In genomic region chr13:74070065-74070464, GRCh38 we compare ENCODE assay signal across 12 cellular contexts.
DNase-seq lines count a peak whose midpoint lies in the region; ATAC-seq and TF ChIP-seq lines count a peak whose summit lies in the region.
"Had no signal": no experiment of that assay in that cellular context is flagged by ENCODE, and none has a peak within 500 bp of the region (broad histone marks: within the 10 kb centered on the region; RNA-seq: fewer than 3 reads in every experiment).

No MANE protein-coding gene starts in this region.

- ATAC-seq in HG03432 (IDR thresholded peaks at IDR 0.05; ENCODE audit: unreplicated experiment) (peak; percentile 64), HG03097 (IDR thresholded peaks at IDR 0.05; ENCODE audit: low FRiP score, unreplicated experiment) (no peak)
- peak; percentile 78 for ATAC-seq in activated T-helper 17 cell treated with anti-CD3 and anti-CD28 coated beads, Interleukin-2, amount 50 U/mL, for 72 hours (replicated peaks)
- ATAC-seq: K562 had no signal

- H3K4me1 ChIP-seq in vagina = peaks cover 19% of the 10 kb centered on the region
- peaks cover 0 to 33% (median 22%) of the 10 kb centered on the region in 4 donors for H3K4me1 ChIP-seq in sigmoid colon

- H3K4me1 Mint-ChIP-seq in activated T-helper 17 cell treated with anti-CD3 and anti-CD28 coated beads, Interleukin-2, amount 50 U/mL, for 72 hours = peaks cover 31% of the 10 kb centered on the region

- TF ChIP-seq CTCF in vagina (IDR thresholded peaks at IDR 0.05) (no peak), sigmoid colon (IDR thresholded peaks at IDR 0.05) (no peak)

- peak; percentile 15 for DNase-seq in stimulated activated CD4-positive, alpha-beta T cell treated with anti-CD3 and anti-CD28 coated beads, Interleukin-4, amount 100 ng/mL, for 24 hours
- DNase-seq in stimulated activated CD4-positive, alpha-beta T cell treated with anti-CD3 and anti-CD28 coated beads, Interleukin-1b, Interleukin-23, amount 100 ng/mL, for 48 hours = no peak
- DNase-seq in vagina (ENCODE audit: extremely low spot score in 2 of 2) = no peak
- no peak for DNase-seq in sigmoid colon
- DNase-seq in H7 = no peak
- DNase-seq: NCI-H510A treated with DMSO at 0.1 percent for 48 hours, posterior cingulate gyrus had no signal

- intact Hi-C loops in vagina (cut with DNase I) (no loop called here), sigmoid colon (cut with DNase I) (no loop called here)

- no peaks in the 10 kb centered on the region for H3K36me3 Mint-ChIP-seq in activated T-helper 17 cell treated with anti-CD3 and anti-CD28 coated beads, Interleukin-2, amount 50 U/mL, for 72 hours (ENCODE audit: low read depth)

- TF ChIP-seq POLR2A in vagina (IDR thresholded peaks at IDR 0.05) = no peak
- no peak for TF ChIP-seq POLR2A in sigmoid colon (IDR thresholded peaks at IDR 0.05)

- no peak overlapping the region for H3K27ac ChIP-seq in vagina
- no peak overlapping the region for H3K27ac ChIP-seq in sigmoid colon

- H3K4me3 Mint-ChIP-seq in activated T-helper 17 cell treated with anti-CD3 and anti-CD28 coated beads, Interleukin-2, amount 50 U/mL, for 72 hours = peak overlapping the region; percentile 46
- H3K4me3 Mint-ChIP-seq: brain had no signal

- H3K9me3 ChIP-seq in vagina (no peaks in the 10 kb centered on the region), sigmoid colon (no peaks in the 10 kb centered on the region)

- H3K27me3 ChIP-seq in vagina = no peaks in the 10 kb centered on the region
- no peaks in the 10 kb centered on the region for H3K27me3 ChIP-seq in sigmoid colon
- no peaks in the 10 kb centered on the region for H3K27me3 ChIP-seq in H7 (ENCODE audit: control insufficient read depth, insufficient read depth, low read length)

- no peaks in the 10 kb centered on the region for H3K27me3 Mint-ChIP-seq in activated T-helper 17 cell treated with anti-CD3 and anti-CD28 coated beads, Interleukin-2, amount 50 U/mL, for 72 hours
- H3K27me3 Mint-ChIP-seq: brain had no signal

- no peaks in the 10 kb centered on the region for H3K9me3 Mint-ChIP-seq in activated T-helper 17 cell treated with anti-CD3 and anti-CD28 coated beads, Interleukin-2, amount 50 U/mL, for 72 hours

- TF ChIP-seq EP300 in sigmoid colon (IDR thresholded peaks at IDR 0.05) = no peak

- peak overlapping the region; percentile 15 for H3K27ac Mint-ChIP-seq in activated T-helper 17 cell treated with anti-CD3 and anti-CD28 coated beads, Interleukin-2, amount 50 U/mL, for 72 hours

- H3K36me3 ChIP-seq in vagina (no peaks in the 10 kb centered on the region), sigmoid colon (no peaks in the 10 kb centered on the region), H7 (replicated peaks; ENCODE audit: control insufficient read depth, insufficient read depth, low read length) (no peaks in the 10 kb centered on the region)

- 50 to 76% methylated on average over 4 of the region's 4 CpGs for WGBS in sigmoid colon, 2 donors

- H3K4me3 ChIP-seq in vagina (no peak overlapping the region), sigmoid colon (no peak overlapping the region), H7 (ENCODE audit: insufficient read depth, low read depth, low read length) (no peak overlapping the region)
- H3K4me3 ChIP-seq: K562 had no signal
